Comparison of ENCODE assay signal across 16 cellular contexts in the genomic region with DNA sequence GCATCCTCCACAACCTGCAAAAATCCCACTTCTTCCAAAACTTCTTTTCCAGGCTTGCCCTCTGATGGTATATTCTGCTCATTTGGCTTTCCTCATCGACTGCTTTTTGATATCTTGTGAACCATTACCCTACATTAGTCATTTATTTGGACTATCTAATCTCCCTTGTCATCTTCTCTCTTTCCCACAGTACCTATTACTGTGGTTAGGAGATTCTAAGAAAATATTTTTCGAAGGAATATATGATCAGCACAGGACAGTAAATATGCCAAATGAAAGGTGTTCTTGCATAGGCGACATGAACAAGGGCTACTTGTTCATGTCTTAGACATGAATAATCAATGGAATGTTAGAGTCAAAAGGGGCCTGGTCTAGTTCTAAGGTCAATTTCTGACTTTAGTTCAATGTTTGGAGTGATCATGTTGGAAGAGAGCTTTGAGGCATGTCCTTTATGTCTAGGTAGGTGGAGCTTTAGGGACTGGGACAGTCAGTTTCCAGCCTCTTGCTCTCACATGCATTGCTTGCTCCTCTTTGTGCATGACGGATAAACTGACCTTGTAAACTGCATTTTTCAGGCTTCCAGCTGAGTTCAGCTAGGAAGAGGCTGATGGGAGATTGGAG.
A peak's percentile ranks its signal among the peaks of the same experiment; 100 is the strongest.
DNase-seq lines count a peak whose midpoint lies in the region; ATAC-seq and TF ChIP-seq lines count a peak whose summit lies in the region.
"Had no signal": no experiment of that assay in that cellular context is flagged by ENCODE, and none has a peak within 500 bp of the region (broad histone marks: within the 10 kb centered on the region; RNA-seq: fewer than 3 reads in every experiment).

No MANE protein-coding gene starts in this region.

- no peaks in the 10 kb centered on the region for H3K36me3 ChIP-seq in RWPE2 (ENCODE audit: low read depth)
- no peaks in the 10 kb centered on the region for H3K36me3 ChIP-seq in esophagus muscularis mucosa

- TF ChIP-seq CTCF in RWPE2 (IDR thresholded peaks at IDR 0.05; ENCODE audit: poor library complexity, severe bottlenecking), result no peak
- TF ChIP-seq CTCF in esophagus muscularis mucosa (IDR thresholded peaks at IDR 0.05), result no peak
- TF ChIP-seq CTCF in dorsolateral prefrontal cortex (IDR thresholded peaks at IDR 0.05 in 54 of 56, conservative IDR thresholded peaks at IDR 0.05 in 2 of 56; ENCODE audit: low read depth in 1 of 56, partially characterized antibody in 56 of 56), result no peak

- 87% methylated on average over 4 of the region's 4 CpGs for WGBS in esophagus muscularis mucosa

- H3K27ac ChIP-seq in RWPE2 (ENCODE audit: poor library complexity, severe bottlenecking) (no peak overlapping the region), esophagus muscularis mucosa (replicated peaks in 1 of 4) (no peak overlapping the region), dorsolateral prefrontal cortex (no peak overlapping the region), substantia nigra (ENCODE audit: low read depth, low read length, poor library complexity, severe bottlenecking) (no peak overlapping the region)

- intact Hi-C loops in esophagus muscularis mucosa (cut with DNase I) (no loop called here), dorsolateral prefrontal cortex (cut with DNase I) (no loop called here)

- H3K4me1 ChIP-seq in RWPE2 (ENCODE audit: insufficient read depth, poor library complexity, severe bottlenecking) (no peaks in the 10 kb centered on the region), esophagus muscularis mucosa (no peaks in the 10 kb centered on the region)

- in situ Hi-C loops in Caki2 (cut with HindIII; ENCODE audit: low pct_unique_long_range_greater_than_20kb, low sequenced_read_pairs), result no loop called here

- no peak for TF ChIP-seq EP300 in esophagus muscularis mucosa (IDR thresholded peaks at IDR 0.05)

- no peak for TF ChIP-seq POLR2A in esophagus muscularis mucosa (IDR thresholded peaks at IDR 0.05; ENCODE audit: low read depth)

- DNase-seq in Caki2 (ENCODE audit: low read depth) (peak; percentile 1), HT-29 (ENCODE audit: low spot score) (peak; percentile 30), RWPE2 (ENCODE audit: low spot score) (no peak), esophagus muscularis mucosa (ENCODE audit: extremely low spot score) (peak; percentile 90), dorsolateral prefrontal cortex (no peak), NCI-H1105 (lab: John Stamatoyannopoulos, UW) (no peak), Kasumi-1 (lab: John Stamatoyannopoulos, UW) (no peak), substantia nigra (lab: John Stamatoyannopoulos, UW) (no peak)
- DNase-seq: C1 segment of cervical spinal cord; CD4-positive, alpha-beta memory T cell; COR-L47; DMS153; DND-41; GOT3; H7; HCEC 1CT had no signal

- 0 out of 3 replicates have a peak, but pooled peaks have one; percentile 19 for ATAC-seq in RWPE2 (ENCODE audit: low read depth)

- H3K4me3 ChIP-seq in RWPE2 (ENCODE audit: severe bottlenecking), result no peak overlapping the region
- no peak overlapping the region for H3K4me3 ChIP-seq in esophagus muscularis mucosa
- H3K4me3 ChIP-seq in dorsolateral prefrontal cortex, result no peak overlapping the region

- H3K9me3 ChIP-seq in RWPE2 (ENCODE audit: severe bottlenecking), result no peaks in the 10 kb centered on the region
- H3K9me3 ChIP-seq in esophagus muscularis mucosa, result no peaks in the 10 kb centered on the region

- H3K27me3 ChIP-seq in RWPE2 (ENCODE audit: insufficient read depth, poor library complexity, severe bottlenecking) (no peaks in the 10 kb centered on the region), esophagus muscularis mucosa (no peaks in the 10 kb centered on the region), dorsolateral prefrontal cortex (no peaks in the 10 kb centered on the region)

Comparison
In these comparisons a context has a peak if more than half of its experiments do, and no peak if none do; other contexts are left out.
1. DNase-seq: peak in Caki2 (single experiment), HT-29 (single experiment) and esophagus muscularis mucosa (single experiment); none in RWPE2 (single experiment), dorsolateral prefrontal cortex (0 of 10), NCI-H1105 (single experiment), Kasumi-1 (0 of 2) and substantia nigra (0 of 49).